In the genomic region with DNA sequence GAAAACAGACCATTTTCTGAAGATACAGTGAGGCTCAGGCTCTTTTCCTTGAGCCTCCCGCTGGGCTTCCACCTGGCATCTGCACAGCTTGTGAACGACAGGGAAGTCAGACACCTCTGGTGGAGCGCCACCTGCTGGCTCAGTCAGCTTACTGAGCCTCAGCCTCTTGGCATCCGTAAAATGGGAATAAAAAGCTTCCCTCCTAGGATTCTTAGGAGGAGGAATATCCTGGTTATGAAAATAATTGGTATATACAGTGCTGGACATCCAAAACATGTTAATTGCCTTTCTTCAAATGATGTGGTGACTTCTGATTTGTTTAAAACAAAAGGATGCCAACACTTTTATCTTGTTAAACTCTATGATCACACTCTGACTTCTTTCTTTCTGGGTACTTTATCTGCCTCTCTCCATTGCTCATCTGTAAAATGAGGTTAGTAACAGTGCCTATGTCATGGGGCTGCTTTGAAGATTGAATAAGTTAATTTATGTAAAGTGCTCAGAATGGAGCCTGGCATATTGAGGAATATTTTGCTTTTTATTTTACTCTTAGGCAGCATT, we compare ENCODE assay signal across 1 cellular context.
A peak's percentile ranks its signal among the peaks of the same experiment; 100 is the strongest.
TF ChIP-seq lines count a peak whose summit lies in the region.

No MANE protein-coding gene starts in this region.

TF ChIP-seq in HepG2, 621 proteins besides CTCF, POLR2A, EP300 and RAD21 (continued from another document):
- TF ChIP-seq, protein P1, sequence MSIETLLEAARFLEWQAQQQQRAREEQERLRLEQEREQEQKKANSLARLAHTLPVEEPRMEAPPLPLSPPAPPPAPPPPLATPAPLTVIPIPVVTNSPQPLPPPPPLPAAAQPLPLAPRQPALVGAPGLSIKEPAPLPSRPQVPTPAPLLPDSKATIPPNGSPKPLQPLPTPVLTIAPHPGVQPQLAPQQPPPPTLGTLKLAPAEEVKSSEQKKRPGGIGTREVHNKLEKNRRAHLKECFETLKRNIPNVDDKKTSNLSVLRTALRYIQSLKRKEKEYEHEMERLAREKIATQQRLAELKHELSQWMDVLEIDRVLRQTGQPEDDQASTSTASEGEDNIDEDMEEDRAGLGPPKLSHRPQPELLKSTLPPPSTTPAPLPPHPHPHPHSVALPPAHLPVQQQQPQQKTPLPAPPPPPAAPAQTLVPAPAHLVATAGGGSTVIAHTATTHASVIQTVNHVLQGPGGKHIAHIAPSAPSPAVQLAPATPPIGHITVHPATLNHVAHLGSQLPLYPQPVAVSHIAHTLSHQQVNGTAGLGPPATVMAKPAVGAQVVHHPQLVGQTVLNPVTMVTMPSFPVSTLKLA (IDR thresholded peaks at IDR 0.05): no peak
- no peak for TF ChIP-seq PAWR (CRISPR knock-in tag; IDR thresholded peaks at IDR 0.05; ENCODE audit: borderline replicate concordance)
- TF ChIP-seq, protein P2, sequence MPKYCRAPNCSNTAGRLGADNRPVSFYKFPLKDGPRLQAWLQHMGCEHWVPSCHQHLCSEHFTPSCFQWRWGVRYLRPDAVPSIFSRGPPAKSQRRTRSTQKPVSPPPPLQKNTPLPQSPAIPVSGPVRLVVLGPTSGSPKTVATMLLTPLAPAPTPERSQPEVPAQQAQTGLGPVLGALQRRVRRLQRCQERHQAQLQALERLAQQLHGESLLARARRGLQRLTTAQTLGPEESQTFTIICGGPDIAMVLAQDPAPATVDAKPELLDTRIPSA (CRISPR knock-in tag; IDR thresholded peaks at IDR 0.05; ENCODE audit: borderline replicate concordance): no peak
- no peak for TF ChIP-seq ZFP41 (CRISPR knock-in tag; IDR thresholded peaks at IDR 0.05; ENCODE audit: borderline replicate concordance)
- peak; percentile 32; the same call in 1 of the 2 replicates for TF ChIP-seq KDM1A (CRISPR knock-in tag; IDR thresholded peaks at IDR 0.05)
- no peak for TF ChIP-seq FOSL2 (CRISPR knock-in tag; IDR thresholded peaks at IDR 0.05)
- TF ChIP-seq ZNF841 (CRISPR knock-in tag; IDR thresholded peaks at IDR 0.05; ENCODE audit: borderline replicate concordance): no peak
- TF ChIP-seq RBAK (CRISPR knock-in tag; IDR thresholded peaks at IDR 0.05): no peak
- TF ChIP-seq, protein P3, sequence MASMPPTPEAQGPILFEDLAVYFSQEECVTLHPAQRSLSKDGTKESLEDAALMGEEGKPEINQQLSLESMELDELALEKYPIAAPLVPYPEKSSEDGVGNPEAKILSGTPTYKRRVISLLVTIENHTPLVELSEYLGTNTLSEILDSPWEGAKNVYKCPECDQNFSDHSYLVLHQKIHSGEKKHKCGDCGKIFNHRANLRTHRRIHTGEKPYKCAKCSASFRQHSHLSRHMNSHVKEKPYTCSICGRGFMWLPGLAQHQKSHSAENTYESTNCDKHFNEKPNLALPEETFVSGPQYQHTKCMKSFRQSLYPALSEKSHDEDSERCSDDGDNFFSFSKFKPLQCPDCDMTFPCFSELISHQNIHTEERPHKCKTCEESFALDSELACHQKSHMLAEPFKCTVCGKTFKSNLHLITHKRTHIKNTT (CRISPR knock-in tag; IDR thresholded peaks at IDR 0.05): no peak
- peak; percentile 46 for TF ChIP-seq SMC3 (IDR thresholded peaks at IDR 0.05; ENCODE audit: low read length)
- no peak for TF ChIP-seq ASH2L (IDR thresholded peaks at IDR 0.05; ENCODE audit: insufficient read length, low read depth, low read length)
- no peak for TF ChIP-seq ZBTB20 (CRISPR knock-in tag; IDR thresholded peaks at IDR 0.05; ENCODE audit: borderline replicate concordance, low read depth)
- no peak for TF ChIP-seq PPARG (CRISPR knock-in tag; conservative IDR thresholded peaks at IDR 0.05)
- TF ChIP-seq MEIS2 (CRISPR knock-in tag; IDR thresholded peaks at IDR 0.05): no peak
- no peak for TF ChIP-seq KLF9 (CRISPR knock-in tag; IDR thresholded peaks at IDR 0.05; ENCODE audit: low read depth)
- TF ChIP-seq, protein P4, sequence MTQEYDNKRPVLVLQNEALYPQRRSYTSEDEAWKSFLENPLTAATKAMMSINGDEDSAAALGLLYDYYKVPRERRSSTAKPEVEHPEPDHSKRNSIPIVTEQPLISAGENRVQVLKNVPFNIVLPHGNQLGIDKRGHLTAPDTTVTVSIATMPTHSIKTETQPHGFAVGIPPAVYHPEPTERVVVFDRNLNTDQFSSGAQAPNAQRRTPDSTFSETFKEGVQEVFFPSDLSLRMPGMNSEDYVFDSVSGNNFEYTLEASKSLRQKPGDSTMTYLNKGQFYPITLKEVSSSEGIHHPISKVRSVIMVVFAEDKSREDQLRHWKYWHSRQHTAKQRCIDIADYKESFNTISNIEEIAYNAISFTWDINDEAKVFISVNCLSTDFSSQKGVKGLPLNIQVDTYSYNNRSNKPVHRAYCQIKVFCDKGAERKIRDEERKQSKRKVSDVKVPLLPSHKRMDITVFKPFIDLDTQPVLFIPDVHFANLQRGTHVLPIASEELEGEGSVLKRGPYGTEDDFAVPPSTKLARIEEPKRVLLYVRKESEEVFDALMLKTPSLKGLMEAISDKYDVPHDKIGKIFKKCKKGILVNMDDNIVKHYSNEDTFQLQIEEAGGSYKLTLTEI (CRISPR knock-in tag; conservative IDR thresholded peaks at IDR 0.05): no peak
- TF ChIP-seq ZMYM2 (CRISPR knock-in tag; IDR thresholded peaks at IDR 0.05): 0 out of 2 replicates have a peak, but pooled peaks have one; percentile 50
- TF ChIP-seq ZNF496 (CRISPR knock-in tag; IDR thresholded peaks at IDR 0.05; ENCODE audit: insufficient replicate concordance): no peak
- no peak for TF ChIP-seq NFATC3 (CRISPR knock-in tag; IDR thresholded peaks at IDR 0.05)
- no peak for TF ChIP-seq ZNF713 (CRISPR knock-in tag; IDR thresholded peaks at IDR 0.05)
- TF ChIP-seq SATB2 (CRISPR knock-in tag; IDR thresholded peaks at IDR 0.05): no peak
